Comparison of ENCODE assay signal across 17 cellular contexts in genomic region chr11:2290351-2290841, GRCh38. TPM values are rescaled to one million over a fixed set of nuclear protein-coding genes. Genes with fewer than 3 reads are reported as not detected.
DNase-seq lines count a peak whose midpoint lies in the region; ATAC-seq, FAIRE-seq and TF ChIP-seq lines count a peak whose summit lies in the region.
"Had no signal": no experiment of that assay in that cellular context is flagged by ENCODE, and none has a peak within 500 bp of the region (broad histone marks: within the 10 kb centered on the region; RNA-seq: fewer than 3 reads in every experiment).

No MANE protein-coding gene starts in this region.

- no peak overlapping the region for H3K18ac ChIP-seq in H9 (ENCODE audit: insufficient read length, low read depth, low read length)

- no peaks in the 10 kb centered on the region for H3K79me1 ChIP-seq in H9 (ENCODE audit: insufficient read depth, low read depth, low read length, poor library complexity, severe bottlenecking)

- TF ChIP-seq CTCF in H9 (conservative IDR thresholded peaks at IDR 0.05) (no peak), K562 (IDR thresholded peaks at IDR 0.05 in 2 of 3, conservative IDR thresholded peaks at IDR 0.05 in 1 of 3; ENCODE audit: insufficient read depth in 2 of 3, low read depth in 1 of 3, low read length in 3 of 3) (no peak), osteoblast (IDR thresholded peaks at IDR 0.05; ENCODE audit: extremely low read depth, low read depth, low read length) (no peak), hepatocyte (IDR thresholded peaks at IDR 0.05; ENCODE audit: poor library complexity) (no peak)

- no peak overlapping the region for H4K8ac ChIP-seq in H9 (replicated peaks; ENCODE audit: insufficient read length, low read depth, low read length)

- H3K9me3 Mint-ChIP-seq in H9, result no peaks in the 10 kb centered on the region; a peak in 2 of 5 replicates

- no CpG with 5 or more reads among the region's 10 CpGs for WGBS in H9 (ENCODE audit: extremely low coverage, insufficient read length, low lambda C conversion rate)
- 10% methylated on average over 10 of the region's 10 CpGs for WGBS in K562 (ENCODE audit: insufficient coverage, low coverage, missing lambda C conversion rate)
- WGBS in hepatocyte (ENCODE audit: low lambda C conversion rate, missing lambda C conversion rate), result 64% methylated on average over 10 of the region's 10 CpGs

- no peak overlapping the region for H3K23ac ChIP-seq in H9 (ENCODE audit: insufficient read length, low read depth, low read length)

- H2AK5ac ChIP-seq in H9 (ENCODE audit: insufficient read length, low read length), result no peak overlapping the region

- no peak for TF ChIP-seq POLR2A in K562 (conservative IDR thresholded peaks at IDR 0.05)

- H3K36me3 Mint-ChIP-seq in H9 (ENCODE audit: insufficient read depth in 1 of 3, low read depth in 3 of 3), result no peaks in the 10 kb centered on the region

- H3K4ac ChIP-seq in H9 (ENCODE audit: low read depth, low read length), result no peak overlapping the region

- H3K9me1 ChIP-seq in K562 (ENCODE audit: control insufficient read depth, insufficient read depth, low read length), result no peaks in the 10 kb centered on the region

- H3K27ac Mint-ChIP-seq in H9, result peak overlapping the region in 1 of 3 experiments; percentile 58; a peak in 1 of 7 replicates

- no peaks in the 10 kb centered on the region for H3K36me3 ChIP-seq in K562 (ENCODE audit: control insufficient read depth, insufficient read depth, low read length)
- no peaks in the 10 kb centered on the region for H3K36me3 ChIP-seq in osteoblast (ENCODE audit: insufficient read depth, low read length)
- H3K36me3 ChIP-seq in hepatocyte (replicated peaks; ENCODE audit: insufficient read depth, low read depth), result no peaks in the 10 kb centered on the region
- H3K36me3 ChIP-seq: heart right ventricle had no signal

- no peaks in the 10 kb centered on the region for H3K9me2 ChIP-seq in hepatocyte (replicated peaks; ENCODE audit: insufficient read depth)

- H3K56ac ChIP-seq in H9 (ENCODE audit: insufficient read length, low read depth, low read length), result no peak overlapping the region

- H2AFZ ChIP-seq in H9 (ENCODE audit: low read length), result no peak overlapping the region
- peak overlapping the region; percentile 8; the same call in 1 of the 2 replicates for H2AFZ ChIP-seq in K562 (ENCODE audit: low read depth, low read length)
- H2AFZ ChIP-seq in osteoblast (ENCODE audit: low read length), result no peak overlapping the region
- no peak overlapping the region for H2AFZ ChIP-seq in hepatocyte

- POLR2A ChIA-PET in K562 (lab: Yijun Ruan, JAX), result interaction anchor here (0.6 to 1.1 kb wide), 2 partner anchors 13 to 852 kb away, joined by 3 read pairs; no protein-coding TSS in a partner anchor

- H2BK12ac ChIP-seq in H9 (ENCODE audit: insufficient read length, low read depth, low read length), result no peak overlapping the region

- no peaks in the 10 kb centered on the region for H4K20me1 ChIP-seq in H9 (ENCODE audit: control insufficient read depth, insufficient read depth, insufficient read length)
- H4K20me1 ChIP-seq in K562 (replicated peaks; ENCODE audit: control insufficient read depth, insufficient read depth, low read length), result no peaks in the 10 kb centered on the region
- H4K20me1 ChIP-seq in osteoblast (ENCODE audit: insufficient read depth, low read length), result no peaks in the 10 kb centered on the region
- H4K20me1 ChIP-seq in hepatocyte (ENCODE audit: insufficient read depth, poor library complexity, severe bottlenecking), result no peaks in the 10 kb centered on the region

- TF ChIP-seq RAD21 in K562 (CRISPR knock-in tag; conservative IDR thresholded peaks at IDR 0.05 in 1 of 2, IDR thresholded peaks at IDR 0.05 in 1 of 2), result no peak

- no peak overlapping the region for H2BK20ac ChIP-seq in H9 (ENCODE audit: low read depth, low read length, poor library complexity, severe bottlenecking)

- peaks cover 0 to 10% of the 10 kb centered on the region in 2 experiments; a peak in 3 of 4 replicates for H3K4me1 Mint-ChIP-seq in H9

- no peaks in the 10 kb centered on the region for H3K23me2 ChIP-seq in H9 (ENCODE audit: insufficient read length, low read depth, low read length, poor library complexity, severe bottlenecking)

- H3K27ac ChIP-seq in H9 (ENCODE audit: insufficient read length, low read depth, low read length), result no peak overlapping the region
- H3K27ac ChIP-seq in K562 (ENCODE audit: extremely low read depth, low read depth, low read length), result no peak overlapping the region
- no peak overlapping the region for H3K27ac ChIP-seq in osteoblast (ENCODE audit: low read depth, low read length)
- no peak overlapping the region for H3K27ac ChIP-seq in hepatocyte
- H3K27ac ChIP-seq: 22Rv1 had no signal

- H3K27me3 ChIP-seq in H9 (ENCODE audit: insufficient read depth, low read length) (no peaks in the 10 kb centered on the region; the same call in 1 of the 2 replicates), K562 (ENCODE audit: control insufficient read depth in 2 of 2, insufficient read depth in 2 of 2, low read length in 2 of 2) (peaks cover 0 to 33% of the 10 kb centered on the region in 2 experiments; a peak in 2 of 5 replicates), osteoblast (ENCODE audit: insufficient read depth, low read length) (peaks cover 25% of the 10 kb centered on the region), hepatocyte (peaks cover 5% of the 10 kb centered on the region)

- TF ChIP-seq EP300 in K562 (IDR thresholded peaks at IDR 0.05; ENCODE audit: low read length), result no peak

- CTCF ChIA-PET in K562 (lab: Yijun Ruan, JAX; ENCODE audit: low intra/inter-chr PET ratio), result no interaction called here

- intact Hi-C loops in K562 (cut with micrococcal nuclease), result no loop called here

- H3K9ac ChIP-seq in H9 (ENCODE audit: extremely low read depth, insufficient read length, low read length) (no peak overlapping the region), K562 (ENCODE audit: insufficient read depth in 1 of 2, low read depth in 2 of 2, low read length in 2 of 2) (peak overlapping the region in 1 of 2 experiments; percentile 52; a peak in 2 of 4 replicates)

- no peak overlapping the region for H3K4me3 Mint-ChIP-seq in H9

- no peaks in the 10 kb centered on the region for H3K4me1 ChIP-seq in H9 (ENCODE audit: insufficient read depth, low read length)
- peaks cover 17 to 28% of the 10 kb centered on the region in 2 experiments for H3K4me1 ChIP-seq in K562 (replicated peaks in 1 of 2; ENCODE audit: control insufficient read depth in 2 of 2, insufficient read depth in 2 of 2, low read length in 2 of 2)
- no peaks in the 10 kb centered on the region for H3K4me1 ChIP-seq in osteoblast (ENCODE audit: insufficient read depth, low read length)
- H3K4me1 ChIP-seq in hepatocyte (ENCODE audit: insufficient read depth), result no peaks in the 10 kb centered on the region

- no peak overlapping the region for H2BK120ac ChIP-seq in H9 (ENCODE audit: low read depth, low read length, poor library complexity, severe bottlenecking)

- H3K9me3 ChIP-seq in H9 (ENCODE audit: control insufficient read depth, low read depth, low read length) (no peaks in the 10 kb centered on the region), K562 (replicated peaks; ENCODE audit: control insufficient read depth, insufficient read depth, low read depth, low read length) (no peaks in the 10 kb centered on the region), osteoblast (ENCODE audit: low read depth, low read length) (no peaks in the 10 kb centered on the region), hepatocyte (ENCODE audit: low read depth) (no peaks in the 10 kb centered on the region)
- H3K9me3 ChIP-seq: heart right ventricle had no signal

- DNase-seq in DMS 273 (lab: John Stamatoyannopoulos, UW; ENCODE audit: unreplicated experiment) (peak; percentile 23), DMS 273 treated with DMSO at 0.1 percent for 48 hours (lab: John Stamatoyannopoulos, UW) (no peak), H9 (peak; percentile 21), K562 (ENCODE audit: extremely low read depth in 1 of 4, low spot score in 3 of 4) (no peak), osteoblast (ENCODE audit: insufficient read length, low spot score, missing footprints) (peak; percentile 78), pons (ENCODE audit: low spot score) (no peak), hepatocyte (ENCODE audit: low spot score) (no peak), NOMO-1 treated with dmso at 0.1 percent for 144 hours (lab: John Stamatoyannopoulos, UW; ENCODE audit: unreplicated experiment) (no peak)
- DNase-seq: heart right ventricle; KG1; left cardiac atrium; NCI-H187; stimulated activated naive CD4-positive, alpha-beta T cell had no signal

- no peak for FAIRE-seq in K562 (lab: Jason Lieb, UNC)
- FAIRE-seq: TTC549 had no signal

- H3T11ph ChIP-seq in H9 (ENCODE audit: low read length), result no peak overlapping the region

- no peak for ATAC-seq in K562

- H3K4me3 ChIP-seq in K562, result no peak overlapping the region
- H3K4me3 ChIP-seq in osteoblast (ENCODE audit: insufficient read depth, low read length), result no peak overlapping the region
- no peak overlapping the region for H3K4me3 ChIP-seq in hepatocyte

- H3K4me2 ChIP-seq in H9 (ENCODE audit: insufficient read depth, insufficient read length, low read length) (no peak overlapping the region), K562 (ENCODE audit: insufficient read depth, low read length) (no peak overlapping the region), osteoblast (ENCODE audit: insufficient read depth, low read length) (no peak overlapping the region), hepatocyte (no peak overlapping the region)

- H3K27me3 Mint-ChIP-seq in H9 (ENCODE audit: low read depth), result peaks cover 81% of the 10 kb centered on the region

- no peaks in the 10 kb centered on the region for H3K79me2 ChIP-seq in H9 (ENCODE audit: insufficient read depth, low read length)
- no peaks in the 10 kb centered on the region for H3K79me2 ChIP-seq in K562 (ENCODE audit: control insufficient read depth, insufficient read depth, low read length)
- H3K79me2 ChIP-seq in osteoblast (ENCODE audit: insufficient read depth, low read length), result no peaks in the 10 kb centered on the region
- no peaks in the 10 kb centered on the region for H3K79me2 ChIP-seq in hepatocyte

- H3K14ac ChIP-seq in H9 (ENCODE audit: insufficient read depth, low read length), result no peak overlapping the region; the same call in 1 of the 2 replicates

- no peak overlapping the region for H2BK15ac ChIP-seq in H9 (ENCODE audit: low read depth, low read length)

- BruUV-seq in K562 (replicated peaks; lab: Mats Ljungman, UMichigan), result no TSS peak

- in situ Hi-C loops in K562 (cut with MboI), result no loop called here

- no peak overlapping the region for H4K91ac ChIP-seq in H9 (ENCODE audit: insufficient read length, low read depth, low read length)

- no peak overlapping the region for H4K5ac ChIP-seq in H9 (ENCODE audit: insufficient read length, low read depth, low read length)

- no peak overlapping the region for H2BK5ac ChIP-seq in H9 (ENCODE audit: insufficient read length, low read length)

RNA-seq across cellular contexts. Expression of gene C11orf21, which starts 11.3 kb away (rescaled TPM):
- total RNA-seq in H9 (2021) (not detected in 2 replicates), K562 (2014; rRNA removed) (1.3 and 2.0 TPM in 2 replicates), K562 (2014; rRNA removed; fragmentation: Illumina TruSeq; extraction: Trizol) (0.64 and 0.65 TPM in 2 replicates), K562 (2015; rRNA removed; fragmentation: Illumina TruSeq; extraction: Trizol) (2.3 and 2.5 TPM in 2 replicates), K562 (2021) (2.1 and 2.6 TPM in 2 replicates), osteoblast (0.29 and 0.36 TPM in 2 replicates), hepatocyte (0.17 TPM in 1 of 2 replicates, not detected in the other)
- 1.6 and 4.7 TPM in 2 replicates for total RNA-seq in K562 (2011; cell fraction: chromatin; rRNA removed; ENCODE audit: low replicate concordance)
- total RNA-seq in K562 (2011; cell fraction: nucleolus; rRNA removed), result 2.4 and 3.5 TPM in 2 replicates
- total RNA-seq in K562 (2011; cell fraction: nucleoplasm; rRNA removed), result 1.5 and 3.1 TPM in 2 replicates
- polyA plus RNA-seq in K562 (2011; rRNA removed) (1.2 and 2.1 TPM in 2 replicates), K562 (2014; fragmentation: Illumina TruSeq; extraction: Trizol) (1.0 and 1.3 TPM in 2 replicates), K562 (2014; fragmentation: Nextera tagmentation; extraction: Ambion mirVana) (under 1 TPM; 0.10 to 0.15 TPM), K562 (2014; rRNA removed) (2.0 and 2.1 TPM in 2 replicates), hepatocyte (0.43 and 0.68 TPM in 2 replicates)
- polyA plus RNA-seq in K562 (2011; cell fraction: cytosol; rRNA removed), result 0.91 and 2.0 TPM in 2 replicates
- 5.5 and 14.3 TPM in 2 replicates for polyA plus RNA-seq in K562 (2011; cell fraction: nucleus; rRNA removed)
- polyA plus RNA-seq in K562 (2012), result 4.3 and 4.5 TPM in 2 replicates
- 0.99 and 1.0 TPM in 2 replicates for polyA minus RNA-seq in K562 (2011; rRNA and poly(A)+ RNA removed)
- 1.4 TPM in 1 of 2 replicates, not detected in the other for polyA minus RNA-seq in K562 (2011; cell fraction: cytosol; rRNA and poly(A)+ RNA removed)
- polyA minus RNA-seq in K562 (2011; cell fraction: nucleus; rRNA and poly(A)+ RNA removed), result 2.4 and 3.4 TPM in 2 replicates
- total RNA-seq: chondrocyte, myocyte had no signal

RNA-seq across cellular contexts. Expression of gene TSPAN32, which starts 11.4 kb away (rescaled TPM):
- total RNA-seq in H9 (2021), result not detected in 2 replicates
- total RNA-seq in K562 (2011; cell fraction: chromatin; rRNA removed; ENCODE audit: low replicate concordance), result 8.4 and 16.2 TPM in 2 replicates
- 7.1 and 8.5 TPM in 2 replicates for total RNA-seq in K562 (2011; cell fraction: nucleolus; rRNA removed)
- total RNA-seq in K562 (2011; cell fraction: nucleoplasm; rRNA removed), result 4.3 and 5.9 TPM in 2 replicates
- 3.0 and 3.4 TPM in 2 replicates for total RNA-seq in K562 (2014; rRNA removed)
- 0.86 and 1.4 TPM in 2 replicates for total RNA-seq in K562 (2014; rRNA removed; fragmentation: Illumina TruSeq; extraction: Trizol)
- total RNA-seq in K562 (2015; rRNA removed; fragmentation: Illumina TruSeq; extraction: Trizol), result 2.6 TPM in 2 replicates
- 4.8 and 5.9 TPM in 2 replicates for total RNA-seq in K562 (2021)
- 4.2 and 9.4 TPM in 2 replicates for polyA plus RNA-seq in K562 (2011; rRNA removed)
- 4.4 and 6.2 TPM in 2 replicates for polyA plus RNA-seq in K562 (2011; cell fraction: cytosol; rRNA removed)
- 68.0 and 78.0 TPM in 2 replicates for polyA plus RNA-seq in K562 (2011; cell fraction: nucleus; rRNA removed)
- 8.2 and 19.1 TPM in 2 replicates for polyA plus RNA-seq in K562 (2012)
- polyA plus RNA-seq in K562 (2014; fragmentation: Illumina TruSeq; extraction: Trizol), result 0.79 and 2.8 TPM in 2 replicates
- under 1 TPM; 0.21 to 0.57 TPM for polyA plus RNA-seq in K562 (2014; fragmentation: Nextera tagmentation; extraction: Ambion mirVana)
- polyA plus RNA-seq in K562 (2014; rRNA removed), result 3.3 and 7.3 TPM in 2 replicates
- polyA minus RNA-seq in K562 (2011; rRNA and poly(A)+ RNA removed), result 0.77 and 0.90 TPM in 2 replicates
- 1.4 and 3.4 TPM in 2 replicates for polyA minus RNA-seq in K562 (2011; cell fraction: cytosol; rRNA and poly(A)+ RNA removed)
- polyA minus RNA-seq in K562 (2011; cell fraction: nucleus; rRNA and poly(A)+ RNA removed), result 10.0 and 10.3 TPM in 2 replicates
- 0.59 and 1.4 TPM in 2 replicates for total RNA-seq in osteoblast
- total RNA-seq in hepatocyte, result 1.5 and 5.0 TPM in 2 replicates
- polyA plus RNA-seq in hepatocyte, result 4.8 and 7.0 TPM in 2 replicates
- total RNA-seq: chondrocyte, myocyte had no signal

RNA-seq across cellular contexts. Expression of gene ASCL2, which starts 20.0 kb away (rescaled TPM):
- total RNA-seq in H9 (2021), result 0.35 TPM in 2 replicates
- total RNA-seq in K562 (2011; cell fraction: chromatin; rRNA removed; ENCODE audit: low replicate concordance), result 0.25 and 0.30 TPM in 2 replicates
- 0.79 and 0.83 TPM in 2 replicates for total RNA-seq in K562 (2011; cell fraction: nucleolus; rRNA removed)
- 0.22 and 0.31 TPM in 2 replicates for total RNA-seq in K562 (2011; cell fraction: nucleoplasm; rRNA removed)
- total RNA-seq in K562 (2014; rRNA removed), result 1.4 and 1.7 TPM in 2 replicates
- total RNA-seq in K562 (2014; rRNA removed; fragmentation: Illumina TruSeq; extraction: Trizol), result 0.11 TPM in 1 of 2 replicates, not detected in the other
- total RNA-seq in K562 (2015; rRNA removed; fragmentation: Illumina TruSeq; extraction: Trizol), result 0.36 and 0.53 TPM in 2 replicates
- total RNA-seq in K562 (2021), result 1.1 and 1.2 TPM in 2 replicates
- polyA plus RNA-seq in K562 (2011; rRNA removed), result 0.07 and 0.15 TPM in 2 replicates
- polyA plus RNA-seq in K562 (2011; cell fraction: cytosol; rRNA removed), result 0.15 and 1.7 TPM in 2 replicates
- polyA plus RNA-seq in K562 (2011; cell fraction: nucleus; rRNA removed), result 0.13 and 0.40 TPM in 2 replicates
- polyA plus RNA-seq in K562 (2012), result 0.93 and 1.0 TPM in 2 replicates
- 0.12 and 0.26 TPM in 2 replicates for polyA plus RNA-seq in K562 (2014; fragmentation: Illumina TruSeq; extraction: Trizol)
- polyA plus RNA-seq in K562 (2014; fragmentation: Nextera tagmentation; extraction: Ambion mirVana), result not detected
- polyA plus RNA-seq in K562 (2014; rRNA removed), result 0.76 and 1.4 TPM in 2 replicates
- not detected in 2 replicates for polyA minus RNA-seq in K562 (2011; rRNA and poly(A)+ RNA removed)
- not detected in 2 replicates for polyA minus RNA-seq in K562 (2011; cell fraction: cytosol; rRNA and poly(A)+ RNA removed)
- polyA minus RNA-seq in K562 (2011; cell fraction: nucleus; rRNA and poly(A)+ RNA removed), result 0.22 and 0.27 TPM in 2 replicates
- not detected in 2 replicates for total RNA-seq in osteoblast
- 3.3 and 5.6 TPM in 2 replicates for total RNA-seq in hepatocyte
- polyA plus RNA-seq in hepatocyte, result 5.8 and 7.9 TPM in 2 replicates
- total RNA-seq: chondrocyte, myocyte had no signal

Comparison
In these comparisons a context has a peak if more than half of its experiments do, and no peak if none do; other contexts are left out.
1. DNase-seq: peak in DMS 273 (single experiment), H9 (single experiment) and osteoblast (single experiment); none in DMS 273 treated with DMSO at 0.1 percent for 48 hours (single experiment), K562 (0 of 4), pons (single experiment), hepatocyte (single experiment) and NOMO-1 treated with dmso at 0.1 percent for 144 hours (single experiment).